1 cellular context compared by ENCODE assay signal in the genomic region with DNA sequence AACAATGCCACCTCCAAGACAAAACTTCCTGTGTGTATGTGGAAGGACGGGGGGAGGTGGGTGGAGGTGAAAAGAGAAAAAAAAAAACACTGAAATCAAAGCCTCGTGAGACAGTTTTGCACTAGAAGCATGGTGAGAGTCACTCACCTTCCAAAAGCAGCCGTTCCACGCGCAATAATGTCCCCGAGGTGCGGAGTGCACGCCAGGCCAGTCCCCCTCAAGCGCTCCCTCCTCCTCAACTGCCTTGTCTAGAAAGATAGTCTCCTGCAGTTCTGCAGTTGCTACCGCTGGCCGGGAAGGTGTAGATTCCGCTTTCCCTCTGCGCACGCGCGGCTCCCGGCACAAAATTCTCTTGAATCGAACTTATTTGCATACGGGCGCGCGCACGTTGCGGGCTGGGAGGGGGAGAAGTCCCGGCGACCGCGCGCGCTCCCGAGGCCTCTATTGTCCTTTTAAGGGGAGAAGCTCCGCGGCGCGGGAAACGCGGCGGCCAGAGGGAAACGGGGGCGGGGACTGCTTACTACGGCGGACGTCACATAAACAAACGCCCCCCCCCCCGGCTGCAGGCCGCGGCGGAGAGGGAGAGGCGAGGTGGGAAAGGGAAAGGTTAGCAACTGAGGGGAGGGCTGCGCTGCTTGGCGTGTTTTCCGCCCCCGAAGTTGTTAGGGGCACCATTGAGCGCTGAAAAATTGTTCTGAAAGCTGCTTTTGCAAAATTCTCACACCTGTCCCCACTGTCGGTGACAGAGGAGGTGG.
TF ChIP-seq lines count a peak whose summit lies in the region.

Gene SINHCAF (minus strand): TSS at position 274 of the 755 bp plus-strand sequence. CDS start 27,946 bp downstream, outside the sequence.

TF ChIP-seq in HEK293, 187 proteins besides CTCF, POLR2A, EP300 and RAD21 (continued from another document and continues in another):
- TF ChIP-seq, protein P1, sequence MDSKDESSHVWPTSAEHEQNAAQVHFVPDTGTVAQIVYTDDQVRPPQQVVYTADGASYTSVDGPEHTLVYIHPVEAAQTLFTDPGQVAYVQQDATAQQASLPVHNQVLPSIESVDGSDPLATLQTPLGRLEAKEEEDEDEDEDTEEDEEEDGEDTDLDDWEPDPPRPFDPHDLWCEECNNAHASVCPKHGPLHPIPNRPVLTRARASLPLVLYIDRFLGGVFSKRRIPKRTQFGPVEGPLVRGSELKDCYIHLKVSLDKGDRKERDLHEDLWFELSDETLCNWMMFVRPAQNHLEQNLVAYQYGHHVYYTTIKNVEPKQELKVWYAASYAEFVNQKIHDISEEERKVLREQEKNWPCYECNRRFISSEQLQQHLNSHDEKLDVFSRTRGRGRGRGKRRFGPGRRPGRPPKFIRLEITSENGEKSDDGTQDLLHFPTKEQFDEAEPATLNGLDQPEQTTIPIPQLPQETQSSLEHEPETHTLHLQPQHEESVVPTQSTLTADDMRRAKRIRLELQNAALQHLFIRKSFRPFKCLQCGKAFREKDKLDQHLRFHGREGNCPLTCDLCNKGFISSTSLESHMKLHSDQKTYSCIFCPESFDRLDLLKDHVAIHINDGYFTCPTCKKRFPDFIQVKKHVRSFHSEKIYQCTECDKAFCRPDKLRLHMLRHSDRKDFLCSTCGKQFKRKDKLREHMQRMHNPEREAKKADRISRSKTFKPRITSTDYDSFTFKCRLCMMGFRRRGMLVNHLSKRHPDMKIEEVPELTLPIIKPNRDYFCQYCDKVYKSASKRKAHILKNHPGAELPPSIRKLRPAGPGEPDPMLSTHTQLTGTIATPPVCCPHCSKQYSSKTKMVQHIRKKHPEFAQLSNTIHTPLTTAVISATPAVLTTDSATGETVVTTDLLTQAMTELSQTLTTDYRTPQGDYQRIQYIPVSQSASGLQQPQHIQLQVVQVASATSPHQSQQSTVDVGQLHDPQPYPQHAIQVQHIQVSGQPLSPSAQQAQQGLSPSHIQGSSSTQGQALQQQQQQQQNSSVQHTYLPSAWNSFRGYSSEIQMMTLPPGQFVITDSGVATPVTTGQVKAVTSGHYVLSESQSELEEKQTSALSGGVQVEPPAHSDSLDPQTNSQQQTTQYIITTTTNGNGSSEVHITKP (tag by site-specific recombination; IDR thresholded peaks at IDR 0.05): peak; percentile 74
- TF ChIP-seq, protein P2, sequence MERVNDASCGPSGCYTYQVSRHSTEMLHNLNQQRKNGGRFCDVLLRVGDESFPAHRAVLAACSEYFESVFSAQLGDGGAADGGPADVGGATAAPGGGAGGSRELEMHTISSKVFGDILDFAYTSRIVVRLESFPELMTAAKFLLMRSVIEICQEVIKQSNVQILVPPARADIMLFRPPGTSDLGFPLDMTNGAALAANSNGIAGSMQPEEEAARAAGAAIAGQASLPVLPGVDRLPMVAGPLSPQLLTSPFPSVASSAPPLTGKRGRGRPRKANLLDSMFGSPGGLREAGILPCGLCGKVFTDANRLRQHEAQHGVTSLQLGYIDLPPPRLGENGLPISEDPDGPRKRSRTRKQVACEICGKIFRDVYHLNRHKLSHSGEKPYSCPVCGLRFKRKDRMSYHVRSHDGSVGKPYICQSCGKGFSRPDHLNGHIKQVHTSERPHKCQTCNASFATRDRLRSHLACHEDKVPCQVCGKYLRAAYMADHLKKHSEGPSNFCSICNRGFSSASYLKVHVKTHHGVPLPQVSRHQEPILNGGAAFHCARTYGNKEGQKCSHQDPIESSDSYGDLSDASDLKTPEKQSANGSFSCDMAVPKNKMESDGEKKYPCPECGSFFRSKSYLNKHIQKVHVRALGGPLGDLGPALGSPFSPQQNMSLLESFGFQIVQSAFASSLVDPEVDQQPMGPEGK (tag by site-specific recombination; IDR thresholded peaks at IDR 0.05): peak; percentile 94
- TF ChIP-seq ZNF341 (tag by site-specific recombination; IDR thresholded peaks at IDR 0.05; ENCODE audit: low read depth) (peak; percentile 84), ZNF366 (tag by site-specific recombination; conservative IDR thresholded peaks at IDR 0.05) (peak; percentile 70), KLF17 (tag by site-specific recombination; IDR thresholded peaks at IDR 0.05) (peak; percentile 22; the same call in 1 of the 2 replicates), ZBTB21 (tag by site-specific recombination; IDR thresholded peaks at IDR 0.05) (peak; percentile 64; the same call in 1 of the 2 replicates), ZNF112 (tag by site-specific recombination; IDR thresholded peaks at IDR 0.05) (no peak), ZBTB49 (tag by site-specific recombination; IDR thresholded peaks at IDR 0.05; ENCODE audit: low read depth) (no peak), IKZF3 (tag by site-specific recombination; IDR thresholded peaks at IDR 0.05) (peak; percentile 83), ZNF510 (tag by site-specific recombination; IDR thresholded peaks at IDR 0.05; ENCODE audit: insufficient replicate concordance) (no peak), HOXA7 (CRISPR knock-in tag; IDR thresholded peaks at IDR 0.05; ENCODE audit: borderline replicate concordance) (no peak), GLI4 (tag by site-specific recombination; IDR thresholded peaks at IDR 0.05) (no peak), KLF9 (tag by site-specific recombination; IDR thresholded peaks at IDR 0.05; ENCODE audit: low read depth) (peak; percentile 48), ZBTB26 (tag by site-specific recombination; optimal IDR thresholded peaks at IDR 0.05) (peak; percentile 90), SP2 (tag by site-specific recombination; IDR thresholded peaks at IDR 0.05) (peak; percentile 63), SP3 (tag by site-specific recombination; IDR thresholded peaks at IDR 0.05) (peak; percentile 53), ZFP3 (tag by site-specific recombination; IDR thresholded peaks at IDR 0.05; ENCODE audit: low read depth) (no peak), ZNF214 (tag by site-specific recombination; IDR thresholded peaks at IDR 0.05; ENCODE audit: borderline replicate concordance) (no peak), KLF1 (tag by site-specific recombination; IDR thresholded peaks at IDR 0.05) (0 out of 2 replicates have a peak, but pooled peaks have one; percentile 21), ZFP69B (tag by site-specific recombination; IDR thresholded peaks at IDR 0.05) (0 out of 2 replicates have a peak, but pooled peaks have one; percentile 36), OSR2 (tag by site-specific recombination; IDR thresholded peaks at IDR 0.05) (peak; percentile 79; the same call in 1 of the 2 replicates), RBAK (tag by site-specific recombination; IDR thresholded peaks at IDR 0.05) (no peak), ZEB2 (tag by site-specific recombination; IDR thresholded peaks at IDR 0.05) (peak; percentile 60; the same call in 1 of the 2 replicates), ZNF148 (tag by site-specific recombination; IDR thresholded peaks at IDR 0.05; ENCODE audit: borderline replicate concordance) (no peak), BCL11B (tag by site-specific recombination; IDR thresholded peaks at IDR 0.05; ENCODE audit: low read depth) (peak; percentile 13; the same call in 1 of the 2 replicates), ZBTB17 (tag by site-specific recombination; IDR thresholded peaks at IDR 0.05) (peak; percentile 70), GLIS2 (tag by site-specific recombination; IDR thresholded peaks at IDR 0.05) (peak; percentile 54; the same call in 1 of the 2 replicates), ZNF629 (tag by site-specific recombination; IDR thresholded peaks at IDR 0.05) (peak; percentile 90), ZSCAN4 (tag by site-specific recombination; IDR thresholded peaks at IDR 0.05) (no peak), MZF1 (tag by site-specific recombination; IDR thresholded peaks at IDR 0.05; ENCODE audit: borderline replicate concordance) (peak; percentile 65; the same call in 1 of the 2 replicates), ZBTB20 (tag by site-specific recombination; IDR thresholded peaks at IDR 0.05) (0 out of 2 replicates have a peak, but pooled peaks have one; percentile 18), TCF7L2 (IDR thresholded peaks at IDR 0.05; ENCODE audit: borderline replicate concordance, low read depth, low read length) (no peak), ZXDB (tag by site-specific recombination; IDR thresholded peaks at IDR 0.05) (peak; percentile 49; the same call in 1 of the 2 replicates), ZIC2 (tag by site-specific recombination; IDR thresholded peaks at IDR 0.05) (0 out of 2 replicates have a peak, but pooled peaks have one; percentile 5), ZNF600 (tag by site-specific recombination; IDR thresholded peaks at IDR 0.05) (peak; percentile 90)
- TF ChIP-seq, protein P3, sequence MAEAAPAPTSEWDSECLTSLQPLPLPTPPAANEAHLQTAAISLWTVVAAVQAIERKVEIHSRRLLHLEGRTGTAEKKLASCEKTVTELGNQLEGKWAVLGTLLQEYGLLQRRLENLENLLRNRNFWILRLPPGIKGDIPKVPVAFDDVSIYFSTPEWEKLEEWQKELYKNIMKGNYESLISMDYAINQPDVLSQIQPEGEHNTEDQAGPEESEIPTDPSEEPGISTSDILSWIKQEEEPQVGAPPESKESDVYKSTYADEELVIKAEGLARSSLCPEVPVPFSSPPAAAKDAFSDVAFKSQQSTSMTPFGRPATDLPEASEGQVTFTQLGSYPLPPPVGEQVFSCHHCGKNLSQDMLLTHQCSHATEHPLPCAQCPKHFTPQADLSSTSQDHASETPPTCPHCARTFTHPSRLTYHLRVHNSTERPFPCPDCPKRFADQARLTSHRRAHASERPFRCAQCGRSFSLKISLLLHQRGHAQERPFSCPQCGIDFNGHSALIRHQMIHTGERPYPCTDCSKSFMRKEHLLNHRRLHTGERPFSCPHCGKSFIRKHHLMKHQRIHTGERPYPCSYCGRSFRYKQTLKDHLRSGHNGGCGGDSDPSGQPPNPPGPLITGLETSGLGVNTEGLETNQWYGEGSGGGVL (tag by site-specific recombination; IDR thresholded peaks at IDR 0.05): peak; percentile 97
- TF ChIP-seq, protein P4, sequence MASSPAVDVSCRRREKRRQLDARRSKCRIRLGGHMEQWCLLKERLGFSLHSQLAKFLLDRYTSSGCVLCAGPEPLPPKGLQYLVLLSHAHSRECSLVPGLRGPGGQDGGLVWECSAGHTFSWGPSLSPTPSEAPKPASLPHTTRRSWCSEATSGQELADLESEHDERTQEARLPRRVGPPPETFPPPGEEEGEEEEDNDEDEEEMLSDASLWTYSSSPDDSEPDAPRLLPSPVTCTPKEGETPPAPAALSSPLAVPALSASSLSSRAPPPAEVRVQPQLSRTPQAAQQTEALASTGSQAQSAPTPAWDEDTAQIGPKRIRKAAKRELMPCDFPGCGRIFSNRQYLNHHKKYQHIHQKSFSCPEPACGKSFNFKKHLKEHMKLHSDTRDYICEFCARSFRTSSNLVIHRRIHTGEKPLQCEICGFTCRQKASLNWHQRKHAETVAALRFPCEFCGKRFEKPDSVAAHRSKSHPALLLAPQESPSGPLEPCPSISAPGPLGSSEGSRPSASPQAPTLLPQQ (tag by site-specific recombination; IDR thresholded peaks at IDR 0.05): peak; percentile 80
